8 cellular contexts compared by ENCODE assay signal in genomic region chr3:150371741-150372254, GRCh38. TPM values are rescaled to one million over a fixed set of nuclear protein-coding genes. Genes with fewer than 3 reads are reported as not detected.
DNase-seq lines count a peak whose midpoint lies in the region; ATAC-seq and TF ChIP-seq lines count a peak whose summit lies in the region.

No MANE protein-coding gene starts in this region.

- H3K27ac ChIP-seq in thoracic aorta = peak overlapping the region; percentile 74 to 80

- H3K4me1 Mint-ChIP-seq in MCF 10A (ENCODE audit: insufficient read depth, unreplicated experiment) = peaks cover 44% of the 10 kb centered on the region
- peaks cover 4% of the 10 kb centered on the region for H3K4me1 Mint-ChIP-seq in activated CD4-positive, alpha-beta memory T cell treated with anti-CD3 and anti-CD28 coated beads for 36 hours (ENCODE audit: low read depth)

- peak overlapping the region; percentile 79 for H3K27ac Mint-ChIP-seq in MCF 10A (ENCODE audit: low read depth, unreplicated experiment)
- no peak overlapping the region for H3K27ac Mint-ChIP-seq in activated CD4-positive, alpha-beta memory T cell treated with anti-CD3 and anti-CD28 coated beads for 36 hours

- DNase-seq in DMS53 (lab: John Stamatoyannopoulos, UW) = peak; percentile 44
- DNase-seq in DMS53 treated with DMSO at 0.1 percent for 48 hours (lab: John Stamatoyannopoulos, UW; ENCODE audit: unreplicated experiment) = no peak
- peak; percentile 96 for DNase-seq in MCF 10A (ENCODE audit: unreplicated experiment)
- peak; percentile 99 for DNase-seq in kidney epithelial cell (ENCODE audit: low read depth)
- DNase-seq in thoracic aorta (ENCODE audit: low spot score) = peak; percentile 34
- no peak for DNase-seq in NCI-H1092 (lab: John Stamatoyannopoulos, UW)
- DNase-seq in SK-N-DZ (ENCODE audit: low spot score) = no peak
- DNase-seq in activated CD4-positive, alpha-beta memory T cell treated with anti-CD3 and anti-CD28 coated beads for 36 hours = no peak

- H3K4me3 ChIP-seq in kidney epithelial cell (ENCODE audit: low read depth, low read length) (peak overlapping the region; percentile 52), thoracic aorta (peak overlapping the region; percentile 64)

- H3K36me3 Mint-ChIP-seq in MCF 10A (ENCODE audit: insufficient read depth, unreplicated experiment) = no peaks in the 10 kb centered on the region
- no peaks in the 10 kb centered on the region for H3K36me3 Mint-ChIP-seq in activated CD4-positive, alpha-beta memory T cell treated with anti-CD3 and anti-CD28 coated beads for 36 hours

- H3K36me3 ChIP-seq in kidney epithelial cell (ENCODE audit: control insufficient read depth, insufficient read depth, low read length) (no peaks in the 10 kb centered on the region), thoracic aorta (no peaks in the 10 kb centered on the region)

- POLR2A ChIA-PET in MCF 10A (lab: Yijun Ruan, JAX) = interaction anchor here (0.6 to 3.0 kb wide), 15 partner anchors 10 to 163 kb away, joined by 3 to 53 read pairs (median 5); partner anchors contain the start of gene TSC22D2
- POLR2A ChIA-PET in activated CD4-positive, alpha-beta memory T cell treated with anti-CD3 and anti-CD28 coated beads for 36 hours (lab: Charles Lee) = no interaction called here

- TF ChIP-seq CTCF in MCF 10A (IDR thresholded peaks at IDR 0.05; ENCODE audit: unreplicated experiment) = no peak
- TF ChIP-seq CTCF in kidney epithelial cell (IDR thresholded peaks at IDR 0.05; ENCODE audit: insufficient read depth, low read length, poor library complexity, severe bottlenecking) = no peak
- TF ChIP-seq CTCF in thoracic aorta (IDR thresholded peaks at IDR 0.05) = no peak

- no peaks in the 10 kb centered on the region for H3K27me3 ChIP-seq in kidney epithelial cell (ENCODE audit: control insufficient read depth, insufficient read depth, low read length)
- no peaks in the 10 kb centered on the region for H3K27me3 ChIP-seq in thoracic aorta (replicated peaks; ENCODE audit: insufficient read depth)

- peak overlapping the region; percentile 74 for H3K4me3 Mint-ChIP-seq in MCF 10A (ENCODE audit: unreplicated experiment)
- H3K4me3 Mint-ChIP-seq in activated CD4-positive, alpha-beta memory T cell treated with anti-CD3 and anti-CD28 coated beads for 36 hours = no peak overlapping the region

- no peaks in the 10 kb centered on the region for H3K27me3 Mint-ChIP-seq in MCF 10A (ENCODE audit: insufficient read depth, unreplicated experiment)
- no peaks in the 10 kb centered on the region for H3K27me3 Mint-ChIP-seq in activated CD4-positive, alpha-beta memory T cell treated with anti-CD3 and anti-CD28 coated beads for 36 hours

- H3K4me1 ChIP-seq in thoracic aorta (ENCODE audit: control insufficient read depth in 1 of 2, low read depth in 2 of 2) = peaks cover 16 to 22% of the 10 kb centered on the region in 2 donors

- no TSS peak for BruUV-seq in MCF 10A (replicated peaks; lab: Mats Ljungman, UMichigan)

- H3K9me3 ChIP-seq in thoracic aorta = no peaks in the 10 kb centered on the region

- no peaks in the 10 kb centered on the region for H3K9me3 Mint-ChIP-seq in MCF 10A (ENCODE audit: unreplicated experiment)
- no peaks in the 10 kb centered on the region for H3K9me3 Mint-ChIP-seq in activated CD4-positive, alpha-beta memory T cell treated with anti-CD3 and anti-CD28 coated beads for 36 hours

- CTCF ChIA-PET in MCF 10A (lab: Yijun Ruan, JAX) = interaction anchor here (1.0 to 1.4 kb wide), 3 partner anchors 26 to 40 kb away, joined by 3 to 6 read pairs (median 6); no protein-coding TSS in a partner anchor
- CTCF ChIA-PET in activated CD4-positive, alpha-beta memory T cell treated with anti-CD3 and anti-CD28 coated beads for 36 hours (lab: Charles Lee) = interaction anchor here (1.1 kb wide), 1 partner anchor 41 kb away, joined by 3 read pairs; no protein-coding TSS in a partner anchor

- intact Hi-C loops in MCF 10A (cut with micrococcal nuclease) = loop anchor here (2.0 to 5.0 kb wide), 3 partner anchors 69 to 133 kb away; no protein-coding TSS in a partner anchor
- intact Hi-C loops in activated CD4-positive, alpha-beta memory T cell treated with anti-CD3 and anti-CD28 coated beads for 36 hours (cut with micrococcal nuclease) = no loop called here

- peak; percentile 97 for ATAC-seq in thoracic aorta (ENCODE audit: insufficient number of reproducible peaks, low FRiP score, low read depth)

RNA-seq across cellular contexts. Expression of gene TSC22D2, which starts 36.3 kb away (rescaled TPM):
- 31.2 and 36.2 TPM in 2 replicates for total RNA-seq in MCF 10A (2022)
- 13.3 and 16.8 TPM in 2 replicates for total RNA-seq in kidney epithelial cell
- total RNA-seq in thoracic aorta = 10 to 100 TPM; 22.2 to 35.8 TPM
- polyA plus RNA-seq in SK-N-DZ (2014; cell fraction: cytosol; rRNA removed) = 7.1 and 7.5 TPM in 2 replicates
- polyA plus RNA-seq in SK-N-DZ (2014; cell fraction: nucleus; rRNA removed) = 10.1 and 10.7 TPM in 2 replicates
- 10 to 100 TPM; 12.3 to 13.7 TPM for total RNA-seq in activated CD4-positive, alpha-beta memory T cell treated with anti-CD3 and anti-CD28 coated beads for 36 hours

Comparison
In these comparisons a context has a peak if more than half of its experiments do, and no peak if none do; other contexts are left out.
1. DNase-seq: peak in DMS53 (single experiment), MCF 10A (single experiment), kidney epithelial cell (single experiment) and thoracic aorta (single experiment); none in DMS53 treated with DMSO at 0.1 percent for 48 hours (single experiment), NCI-H1092 (single experiment), SK-N-DZ (single experiment) and activated CD4-positive, alpha-beta memory T cell treated with anti-CD3 and anti-CD28 coated beads for 36 hours (single experiment).